Comparison of ENCODE assay signal across 13 cellular contexts in genomic region chr3:142210608-142211007, GRCh38. TPM values are rescaled to one million over a fixed set of nuclear protein-coding genes. Genes with fewer than 3 reads are reported as not detected.
DNase-seq lines count a peak whose midpoint lies in the region; ATAC-seq, FAIRE-seq and TF ChIP-seq lines count a peak whose summit lies in the region.
"Had no signal": no experiment of that assay in that cellular context is flagged by ENCODE, and none has a peak within 500 bp of the region (broad histone marks: within the 10 kb centered on the region; RNA-seq: fewer than 3 reads in every experiment).

No MANE protein-coding gene starts in this region.

- TF ChIP-seq CTCF in astrocyte (IDR thresholded peaks at IDR 0.05; ENCODE audit: insufficient read depth, low read depth, low read length), result no peak
- peak in 2 of 12 donors; percentile 1 to 13 for TF ChIP-seq CTCF in heart left ventricle (IDR thresholded peaks at IDR 0.05)
- no peak for TF ChIP-seq CTCF in stomach (IDR thresholded peaks at IDR 0.05)
- no peak for TF ChIP-seq CTCF in nephron progenitor cell (IDR thresholded peaks at IDR 0.05)
- TF ChIP-seq CTCF in psoas muscle (IDR thresholded peaks at IDR 0.05), result no peak

- H3K4me3 Mint-ChIP-seq in astrocyte (ENCODE audit: unreplicated experiment) (no peak overlapping the region), nephron progenitor cell (no peak overlapping the region)
- H3K4me3 Mint-ChIP-seq: CD4-positive, CD25-positive, alpha-beta regulatory T cell had no signal

- H3K79me2 ChIP-seq in astrocyte (ENCODE audit: insufficient read depth, low read length), result no peaks in the 10 kb centered on the region

- H3K27ac Mint-ChIP-seq in astrocyte (ENCODE audit: unreplicated experiment) (no peak overlapping the region), nephron progenitor cell (no peak overlapping the region)

- TF ChIP-seq EP300 in stomach (IDR thresholded peaks at IDR 0.05), result no peak

- H3K27ac ChIP-seq in astrocyte (ENCODE audit: low read depth, low read length) (no peak overlapping the region), heart left ventricle (peak overlapping the region in 10 of 12 donors; percentile 22 to 86 (median 64)), stomach (peak overlapping the region in 4 of 5 donors; percentile 30 to 81 (median 40)), psoas muscle (no peak overlapping the region)
- H3K27ac ChIP-seq: right lobe of liver had no signal

- peak overlapping the region; percentile 59 for H3K9ac ChIP-seq in astrocyte (ENCODE audit: low read length)

- 83 to 96% (median 92%) methylated on average over 2 of the region's 2 CpGs for WGBS in heart left ventricle, 4 donors
- WGBS in stomach, 5 donors, result 81 to 94% (median 89%) methylated on average over 2 of the region's 2 CpGs
- 89 to 100% (median 92%) methylated on average over 2 of the region's 2 CpGs for WGBS in psoas muscle, 3 donors

- H3K4me1 Mint-ChIP-seq in astrocyte (ENCODE audit: low read depth, unreplicated experiment), result peaks cover 16% of the 10 kb centered on the region
- peaks cover 13% of the 10 kb centered on the region for H3K4me1 Mint-ChIP-seq in nephron progenitor cell

- no peak overlapping the region for H2AFZ ChIP-seq in astrocyte (ENCODE audit: low read depth, low read length)

- H3K4me2 ChIP-seq in astrocyte (ENCODE audit: low read length), result no peak overlapping the region

- peak; percentile 70 for FAIRE-seq in H54 (lab: Jason Lieb, UNC)
- FAIRE-seq in astrocyte (lab: Jason Lieb, UNC), result no peak

- H3K36me3 ChIP-seq in astrocyte (ENCODE audit: insufficient read depth, low read length) (peaks cover 9% of the 10 kb centered on the region), heart left ventricle (peaks cover 0 to 41% (median 20%) of the 10 kb centered on the region in 9 donors), stomach (peaks cover 18 to 47% (median 47%) of the 10 kb centered on the region in 4 donors), psoas muscle (ENCODE audit: insufficient read depth in 1 of 2, low read depth in 1 of 2) (peaks cover 0 to 51% of the 10 kb centered on the region in 2 donors)

- DNase-seq in H54 (ENCODE audit: insufficient read length, low spot score) (no peak), astrocyte (ENCODE audit: low read depth) (no peak), heart left ventricle (no peak), stomach (no peak), nephron progenitor cell (no peak), Ammon's horn (ENCODE audit: low spot score) (no peak), psoas muscle (no peak), NOMO-1 treated with dmso at 0.1 percent for 144 hours (lab: John Stamatoyannopoulos, UW; ENCODE audit: unreplicated experiment) (no peak)
- DNase-seq: activated CD4-positive, alpha-beta T cell treated with anti-CD3 and anti-CD28 coated beads, Interleukin-2, amount 50 U/mL, for 1 hour; effector CD4-positive, alpha-beta T cell; NK-92 treated with Interleukin-12 subunit alpha and Interleukin-12 subunit beta, amount 100 ng/mL, for 24 hours; right lobe of liver had no signal

- H3K4me3 ChIP-seq in astrocyte (ENCODE audit: insufficient read depth, low read depth, low read length) (no peak overlapping the region), heart left ventricle (no peak overlapping the region), stomach (no peak overlapping the region), psoas muscle (no peak overlapping the region)
- H3K4me3 ChIP-seq: right lobe of liver had no signal

- H3K4me1 ChIP-seq in astrocyte (ENCODE audit: insufficient read depth, low read length), result peaks cover 7% of the 10 kb centered on the region
- H3K4me1 ChIP-seq in heart left ventricle, result peaks cover 0 to 28% (median 13%) of the 10 kb centered on the region in 12 donors
- H3K4me1 ChIP-seq in stomach, result peaks cover 12 to 43% (median 27%) of the 10 kb centered on the region in 4 donors
- H3K4me1 ChIP-seq in psoas muscle, result no peaks in the 10 kb centered on the region

- intact Hi-C loops in heart left ventricle (cut with DNase I), result loop anchor here in 1 of 10 donors (5.0 kb wide), 1 partner anchor 188 kb away; no protein-coding TSS in a partner anchor
- intact Hi-C loops in stomach (cut with DNase I; ENCODE audit: low total_unique reads), result no loop called here
- intact Hi-C loops in psoas muscle (cut with DNase I), result no loop called here

- H3K9me3 ChIP-seq in astrocyte (ENCODE audit: insufficient read depth, low read depth, low read length), result no peaks in the 10 kb centered on the region
- no peaks in the 10 kb centered on the region for H3K9me3 ChIP-seq in heart left ventricle
- no peaks in the 10 kb centered on the region for H3K9me3 ChIP-seq in stomach
- no peaks in the 10 kb centered on the region for H3K9me3 ChIP-seq in psoas muscle
- H3K9me3 ChIP-seq: right lobe of liver had no signal

- H3K27me3 Mint-ChIP-seq in astrocyte (ENCODE audit: low read depth, unreplicated experiment) (no peaks in the 10 kb centered on the region), nephron progenitor cell (ENCODE audit: low read depth, poor library complexity) (no peaks in the 10 kb centered on the region)
- H3K27me3 Mint-ChIP-seq: CD4-positive, CD25-positive, alpha-beta regulatory T cell had no signal

- H3K9me3 Mint-ChIP-seq in astrocyte (ENCODE audit: unreplicated experiment), result peaks cover 7% of the 10 kb centered on the region
- peaks cover 28% of the 10 kb centered on the region for H3K9me3 Mint-ChIP-seq in nephron progenitor cell

- H3K36me3 Mint-ChIP-seq in astrocyte (ENCODE audit: low read depth, unreplicated experiment), result peaks cover 21% of the 10 kb centered on the region
- H3K36me3 Mint-ChIP-seq in nephron progenitor cell (ENCODE audit: low read depth), result peaks cover 66% of the 10 kb centered on the region

- ATAC-seq in heart left ventricle (peak in 2 of 4 donors; percentile 15 to 36), psoas muscle (no peak)
- ATAC-seq: right lobe of liver had no signal

- H3K27me3 ChIP-seq in astrocyte (ENCODE audit: insufficient read depth, low read length), result no peaks in the 10 kb centered on the region
- H3K27me3 ChIP-seq in heart left ventricle, result no peaks in the 10 kb centered on the region
- no peaks in the 10 kb centered on the region for H3K27me3 ChIP-seq in stomach
- H3K27me3 ChIP-seq in psoas muscle (ENCODE audit: insufficient read depth in 3 of 3, low read length in 2 of 3), result no peaks in the 10 kb centered on the region
- H3K27me3 ChIP-seq: right lobe of liver had no signal

- H4K20me1 ChIP-seq in astrocyte (ENCODE audit: insufficient read depth, low read length), result no peaks in the 10 kb centered on the region

- TF ChIP-seq POLR2A in H54 (IDR thresholded peaks at IDR 0.05; ENCODE audit: low read depth, low read length) (no peak), heart left ventricle (IDR thresholded peaks at IDR 0.05) (no peak), stomach (IDR thresholded peaks at IDR 0.05) (no peak)

RNA-seq across cellular contexts. Expression of gene GK5, which starts 14.8 kb away (rescaled TPM):
- total RNA-seq in astrocyte, result 15.3 and 17.6 TPM in 2 replicates
- 10 to 100 TPM in 2 of 9 donors, 1 to 10 TPM in 7; 7.6 to 12.7 (median 9.1) TPM for total RNA-seq in heart left ventricle
- polyA plus RNA-seq in heart left ventricle, result 1 to 10 TPM; 5.4 to 5.5 TPM
- total RNA-seq in stomach, result 100 to 1,000 TPM in 2 of 5 donors, 10 to 100 TPM in 3; 17.1 to 194 (median 56.2) TPM
- polyA plus RNA-seq in stomach, result 1 to 10 TPM; 2.6 to 3.9 (median 2.7) TPM
- total RNA-seq in psoas muscle, result 1 to 10 TPM; 4.5 to 7.0 (median 6.4) TPM
- 1 to 10 TPM; 2.5 to 6.8 (median 4.3) TPM for polyA plus RNA-seq in psoas muscle

Comparison
In these comparisons a context has a peak if more than half of its experiments do, and no peak if none do; other contexts are left out.
1. H3K27ac ChIP-seq: peak in heart left ventricle (10 of 12) and stomach (4 of 5); none in astrocyte (single experiment) and psoas muscle (single experiment).